Comparison of ENCODE assay signal across 8 cellular contexts in genomic region chr11:75563501-75563977, GRCh38. TPM values are rescaled to one million over a fixed set of nuclear protein-coding genes. Genes with fewer than 3 reads are reported as not detected.
DNase-seq lines count a peak whose midpoint lies in the region; ATAC-seq and TF ChIP-seq lines count a peak whose summit lies in the region.

No MANE protein-coding gene starts in this region.

- no peaks in the 10 kb centered on the region for H3K9me3 Mint-ChIP-seq in activated naive CD8-positive, alpha-beta T cell (ENCODE audit: low read depth)

- H3K4me3 Mint-ChIP-seq in activated naive CD8-positive, alpha-beta T cell, result peak overlapping the region; percentile 94

- no peaks in the 10 kb centered on the region for H3K36me3 Mint-ChIP-seq in activated naive CD8-positive, alpha-beta T cell

- 39 to 66% (median 61%) methylated on average over 5 of the region's 5 CpGs for WGBS in spleen, 5 donors

- no peak for TF ChIP-seq CTCF in HFF-Myc (IDR thresholded peaks at IDR 0.05; ENCODE audit: low read depth, low read length, missing control alignments)
- no peak for TF ChIP-seq CTCF in spleen (IDR thresholded peaks at IDR 0.05 in 8 of 11, conservative IDR thresholded peaks at IDR 0.05 in 3 of 11)

- H3K4me3 ChIP-seq in HFF-Myc (replicated peaks; ENCODE audit: low read depth, low read length), result peak overlapping the region; percentile 77
- H3K4me3 ChIP-seq in iPS-15b (ENCODE audit: low read depth, low read length), result peak overlapping the region; percentile 91
- peak overlapping the region; percentile 72 to 91 (median 76) for H3K4me3 ChIP-seq in spleen

- intact Hi-C loops in spleen (cut with DNase I; ENCODE audit: low total_unique reads), result no loop called here

- H3K27ac ChIP-seq in spleen, result peak overlapping the region; percentile 93 to 98 (median 95)

- H3K27me3 ChIP-seq in iPS-15b (ENCODE audit: control insufficient read depth, insufficient read depth, low read length), result no peaks in the 10 kb centered on the region
- peaks cover 0 to 13% (median 0%) of the 10 kb centered on the region in 7 donors for H3K27me3 ChIP-seq in spleen (replicated peaks in 1 of 7)

- peaks cover 31% of the 10 kb centered on the region for H3K36me3 ChIP-seq in iPS-15b (ENCODE audit: control insufficient read depth, insufficient read depth, low read length)
- H3K36me3 ChIP-seq in spleen, result peaks cover 0 to 28% (median 24%) of the 10 kb centered on the region in 6 donors

- H3K9me3 ChIP-seq in iPS-15b (ENCODE audit: control insufficient read depth, insufficient read depth, low read length) (no peaks in the 10 kb centered on the region), spleen (no peaks in the 10 kb centered on the region)

- H3K27ac Mint-ChIP-seq in activated naive CD8-positive, alpha-beta T cell, result peak overlapping the region; percentile 92

- peak overlapping the region; percentile 88 for H3K9ac ChIP-seq in iPS-15b (ENCODE audit: low read depth, low read length)

- TF ChIP-seq POLR2A in spleen (IDR thresholded peaks at IDR 0.05), result no peak

- ATAC-seq in left lobe of liver (no peak), HG02884 (IDR thresholded peaks at IDR 0.05; ENCODE audit: unreplicated experiment) (no peak)

- H3K4me1 ChIP-seq in iPS-15b (ENCODE audit: control insufficient read depth, insufficient read depth, low read length) (peaks cover 23% of the 10 kb centered on the region), spleen (peaks cover 42 to 94% (median 68%) of the 10 kb centered on the region in 6 donors)

- DNase-seq in HFF-Myc (ENCODE audit: extremely low read depth, low read depth) (no peak), spleen (no peak), NCI-H1105 (lab: John Stamatoyannopoulos, UW) (no peak), left lobe of liver (ENCODE audit: low spot score) (no peak), cerebellum (ENCODE audit: low spot score) (no peak)

- no peaks in the 10 kb centered on the region for H3K27me3 Mint-ChIP-seq in activated naive CD8-positive, alpha-beta T cell

- peaks cover 43% of the 10 kb centered on the region for H3K4me1 Mint-ChIP-seq in activated naive CD8-positive, alpha-beta T cell (ENCODE audit: low read depth)

RNA-seq across cellular contexts. Expression of gene SERPINH1, which starts 1.5 kb away (rescaled TPM):
- total RNA-seq in spleen (100 to 1,000 TPM in 2 of 7 donors, 10 to 100 TPM in 5; 54.9 to 145 (median 87.5) TPM), left lobe of liver (21.6 TPM), cerebellum (57.0 TPM)
- polyA plus RNA-seq in spleen, result 10 to 100 TPM; 19.0 to 39.1 (median 33.0) TPM

RNA-seq across cellular contexts. Expression of gene GDPD5, which starts 37.8 kb away (rescaled TPM):
- total RNA-seq in spleen (100 to 1,000 TPM in 6 of 7 donors, 10 to 100 TPM in 1; 97.0 to 273 (median 144) TPM), left lobe of liver (9.1 TPM), cerebellum (30.2 TPM)
- polyA plus RNA-seq in spleen, result 100 to 1,000 TPM in 2 of 3 donors, 10 to 100 TPM in 1; 44.6 to 248 (median 147) TPM
